16 cellular contexts compared by ENCODE assay signal in the genomic region with DNA sequence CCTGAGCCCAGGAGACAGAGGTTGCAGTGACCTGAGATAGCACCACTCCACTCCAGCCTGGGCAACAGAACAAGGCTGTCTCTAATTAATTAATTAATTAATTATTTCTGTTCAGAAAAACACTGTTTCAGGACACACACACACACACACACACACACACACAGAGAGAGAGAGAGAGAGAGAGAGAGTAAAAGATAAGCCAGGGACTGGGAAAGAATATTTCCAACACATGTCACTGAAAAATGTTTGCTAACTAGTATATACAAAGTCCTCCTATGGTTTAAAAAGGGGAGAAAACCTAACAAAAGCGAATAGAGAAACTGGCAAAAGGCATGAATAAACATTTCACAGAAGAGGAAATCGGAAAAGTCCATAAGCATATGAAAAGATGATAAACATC. TPM values are rescaled to one million over a fixed set of nuclear protein-coding genes. Genes with fewer than 3 reads are reported as not detected.
DNase-seq lines count a peak whose midpoint lies in the region; ATAC-seq and TF ChIP-seq lines count a peak whose summit lies in the region.
"Had no signal": no experiment of that assay in that cellular context is flagged by ENCODE, and none has a peak within 500 bp of the region (broad histone marks: within the 10 kb centered on the region; RNA-seq: fewer than 3 reads in every experiment).

No MANE protein-coding gene starts in this region.

- BruUV-seq in Calu3 (replicated peaks; lab: Mats Ljungman, UMichigan) (no TSS peak), IMR-90 (replicated peaks; lab: Mats Ljungman, UMichigan) (no TSS peak)

- H3K27ac Mint-ChIP-seq in Calu3 (ENCODE audit: unreplicated experiment) (peak overlapping the region; percentile 93), chondrocyte (ENCODE audit: unreplicated experiment) (peak overlapping the region; percentile 6)
- H3K27ac Mint-ChIP-seq: B cell; CD4-positive, alpha-beta T cell; CD8-positive, alpha-beta T cell had no signal

- no peaks in the 10 kb centered on the region for H3K79me1 ChIP-seq in IMR-90 (ENCODE audit: low read depth in 1 of 2, low read length in 2 of 2)

- no peak overlapping the region for H2AK9ac ChIP-seq in IMR-90 (replicated peaks; ENCODE audit: low read depth, low read length, poor library complexity)

- H3K36me3 Mint-ChIP-seq in Calu3 (ENCODE audit: insufficient read depth, unreplicated experiment): peaks cover 53% of the 10 kb centered on the region
- H3K36me3 Mint-ChIP-seq in chondrocyte (ENCODE audit: low read depth): no peaks in the 10 kb centered on the region
- H3K36me3 Mint-ChIP-seq: CD8-positive, alpha-beta T cell had no signal

- POLR2A ChIA-PET in IMR-90 (lab: Charles Lee; ENCODE audit: unreplicated experiment): no interaction called here

- H3K27me3 ChIP-seq in IMR-90 (ENCODE audit: control insufficient read depth, insufficient read depth, low read length): no peaks in the 10 kb centered on the region
- H3K27me3 ChIP-seq: BLaER1 treated with 17β-estradiol and CSF1 and Interleukin-3, amounts not matched to agents 10 nM and 100 nM had no signal

- no peak overlapping the region for H3K18ac ChIP-seq in IMR-90 (ENCODE audit: low read depth, low read length)

- H3K56ac ChIP-seq in IMR-90 (ENCODE audit: extremely low read depth, insufficient read depth, low read length): no peak overlapping the region

- H3K36me3 ChIP-seq in IMR-90 (ENCODE audit: control insufficient read depth, insufficient read depth, low read length): no peaks in the 10 kb centered on the region
- H3K36me3 ChIP-seq: BLaER1 treated with 17β-estradiol and CSF1 and Interleukin-3, amounts not matched to agents 10 nM and 100 nM had no signal

- ATAC-seq in IMR-90 (ENCODE audit: low read depth): peak; percentile 48
- ATAC-seq in HG03460 (IDR thresholded peaks at IDR 0.05; ENCODE audit: unreplicated experiment): no peak
- ATAC-seq: A549; CD8-positive, alpha-beta T cell had no signal

- no peaks in the 10 kb centered on the region for H3K9me3 ChIP-seq in IMR-90 (ENCODE audit: control insufficient read depth, insufficient read depth, low read length)
- H3K9me3 ChIP-seq: A549; BLaER1 treated with 17β-estradiol and CSF1 and Interleukin-3, amounts not matched to agents 10 nM and 100 nM had no signal

- no peak overlapping the region for H3K23ac ChIP-seq in IMR-90 (ENCODE audit: low read depth, low read length)

- H3K27me3 Mint-ChIP-seq in Calu3 (ENCODE audit: unreplicated experiment) (no peaks in the 10 kb centered on the region), chondrocyte (ENCODE audit: low read depth) (no peaks in the 10 kb centered on the region)
- H3K27me3 Mint-ChIP-seq: B cell; CD4-positive, alpha-beta T cell had no signal

- DNase-seq in Calu3 (no peak), IMR-90 (peak; percentile 26), chondrocyte (ENCODE audit: low spot score) (no peak), COR-L47 (lab: John Stamatoyannopoulos, UW) (no peak)
- DNase-seq in stimulated activated naive CD4-positive, alpha-beta T cell treated with Interleukin-2 at 50 U/mL for 16 hours (lab: John Stamatoyannopoulos, UW): no peak
- DNase-seq: AML-193; CD4-positive, alpha-beta T cell; CD8-positive, alpha-beta T cell; DMS79 treated with DMSO at 0.1 percent for 48 hours; GF-D8 had no signal

- no peaks in the 10 kb centered on the region for H4K20me1 ChIP-seq in IMR-90 (ENCODE audit: insufficient read depth, low read length)
- H4K20me1 ChIP-seq: BLaER1 treated with 17β-estradiol and CSF1 and Interleukin-3, amounts not matched to agents 10 nM and 100 nM had no signal

- H3K9me1 ChIP-seq in IMR-90 (ENCODE audit: insufficient read depth, low read length): no peaks in the 10 kb centered on the region

- no CpG with 5 or more reads among the region's 2 CpGs for WGBS in IMR-90 (ENCODE audit: extremely low coverage in 2 of 2, insufficient read length in 1 of 2), 2 experiments

- no peak overlapping the region for H2AFZ ChIP-seq in IMR-90 (replicated peaks; ENCODE audit: low read length, poor library complexity)

- H4K91ac ChIP-seq in IMR-90 (ENCODE audit: insufficient read depth, low read depth, low read length): no peak overlapping the region

- TF ChIP-seq POLR2A in IMR-90 (IDR thresholded peaks at IDR 0.05; ENCODE audit: low read depth, low read length): no peak

- intact Hi-C loops in Calu3 (cut with micrococcal nuclease; ENCODE audit: unreplicated experiment): loop anchor here (1.0 to 2.0 kb wide), 2 partner anchors 16 to 103 kb away; no protein-coding TSS in a partner anchor
- intact Hi-C loops in IMR-90 (cut with micrococcal nuclease): no loop called here

- no peak for TF ChIP-seq RAD21 in IMR-90 (IDR thresholded peaks at IDR 0.05; ENCODE audit: low read length)

- H3K9ac ChIP-seq in IMR-90 (ENCODE audit: low read depth, low read length): no peak overlapping the region
- H3K9ac ChIP-seq: BLaER1 treated with 17β-estradiol and CSF1 and Interleukin-3, amounts not matched to agents 10 nM and 100 nM had no signal

- no peak overlapping the region for H3K27ac ChIP-seq in IMR-90 (ENCODE audit: insufficient read depth, low read length)
- H3K27ac ChIP-seq: 22Rv1; A549; BLaER1 treated with 17β-estradiol and CSF1 and Interleukin-3, amounts not matched to agents 10 nM and 100 nM; C4-2B had no signal

- no peaks in the 10 kb centered on the region for H3K4me1 ChIP-seq in IMR-90 (ENCODE audit: control insufficient read depth, insufficient read depth, low read length)
- H3K4me1 ChIP-seq: A549; BLaER1 treated with 17β-estradiol and CSF1 and Interleukin-3, amounts not matched to agents 10 nM and 100 nM had no signal

- H4K8ac ChIP-seq in IMR-90 (ENCODE audit: low read depth in 2 of 2, low read length in 2 of 2): no peak overlapping the region

- H2BK5ac ChIP-seq in IMR-90 (ENCODE audit: low read depth, low read length, poor library complexity, severe bottlenecking): no peak overlapping the region

- H3K4me3 Mint-ChIP-seq in Calu3 (ENCODE audit: low read depth, unreplicated experiment): peak overlapping the region; percentile 44
- H3K4me3 Mint-ChIP-seq in chondrocyte (ENCODE audit: unreplicated experiment): no peak overlapping the region
- H3K4me3 Mint-ChIP-seq: B cell; CD4-positive, alpha-beta T cell; CD8-positive, alpha-beta T cell had no signal

- no peak overlapping the region for H2BK15ac ChIP-seq in IMR-90 (ENCODE audit: low read depth, low read length)

- no peak overlapping the region for H3K4me2 ChIP-seq in IMR-90 (ENCODE audit: low read depth, low read length)
- H3K4me2 ChIP-seq: A549; BLaER1 treated with 17β-estradiol and CSF1 and Interleukin-3, amounts not matched to agents 10 nM and 100 nM had no signal

- CTCF ChIA-PET in Calu3 (lab: Charles Lee): interaction anchor here (0.7 to 0.9 kb wide), 3 partner anchors 11 to 134 kb away, joined by 3 to 4 read pairs (median 3); no protein-coding TSS in a partner anchor
- CTCF ChIA-PET in IMR-90 (lab: Yijun Ruan, JAX): no interaction called here

- H3K4me1 Mint-ChIP-seq in Calu3 (ENCODE audit: low read depth, unreplicated experiment) (peaks cover 68% of the 10 kb centered on the region), chondrocyte (ENCODE audit: low read depth) (peaks cover 38% of the 10 kb centered on the region)
- H3K4me1 Mint-ChIP-seq: B cell had no signal

- H3K9me3 Mint-ChIP-seq in Calu3 (ENCODE audit: low read depth, unreplicated experiment) (no peaks in the 10 kb centered on the region), chondrocyte (ENCODE audit: low read depth) (no peaks in the 10 kb centered on the region)
- H3K9me3 Mint-ChIP-seq: CD4-positive, alpha-beta T cell; CD8-positive, alpha-beta T cell had no signal

- H2BK20ac ChIP-seq in IMR-90 (ENCODE audit: low read depth, low read length): no peak overlapping the region

- in situ Hi-C loops in IMR-90 (cut with MboI; ENCODE audit: low sequenced_read_pairs): no loop called here

- H2BK120ac ChIP-seq in IMR-90 (ENCODE audit: low read depth, low read length): no peak overlapping the region

- no peak overlapping the region for H3K4ac ChIP-seq in IMR-90 (ENCODE audit: low read depth, low read length)

- TF ChIP-seq CTCF in Calu3 (IDR thresholded peaks at IDR 0.05; ENCODE audit: unreplicated experiment) (no peak), IMR-90 (conservative IDR thresholded peaks at IDR 0.05; ENCODE audit: low read depth, low read length) (no peak), chondrocyte (IDR thresholded peaks at IDR 0.05) (no peak)

- H3K4me3 ChIP-seq in IMR-90 (ENCODE audit: insufficient read depth, low read depth, low read length): no peak overlapping the region
- H3K4me3 ChIP-seq: A549; BLaER1 treated with 17β-estradiol and CSF1 and Interleukin-3, amounts not matched to agents 10 nM and 100 nM had no signal

- H4K5ac ChIP-seq in IMR-90 (ENCODE audit: low read depth, low read length): no peak overlapping the region

- no peak overlapping the region for H3K14ac ChIP-seq in IMR-90 (replicated peaks; ENCODE audit: low read depth, low read length)

- no peak overlapping the region for H2AK5ac ChIP-seq in IMR-90 (ENCODE audit: low read depth, low read length)

- dilution Hi-C loops in IMR-90 (cut with HindIII; ENCODE audit: low sequenced_read_pairs, unreplicated experiment): no loop called here

TF ChIP-seq in IMR-90, 13 proteins besides CTCF, POLR2A, EP300 and RAD21:
- TF ChIP-seq ELK1 (IDR thresholded peaks at IDR 0.05; ENCODE audit: borderline replicate concordance, low read depth, low read length): no peak
TF ChIP-seq in IMR-90: peak in this region for 0.

RNA-seq across cellular contexts. Expression of gene LRIG3, which starts 18.1 kb away (rescaled TPM):
- total RNA-seq in Calu3 (2022) (261 and 357 TPM in 2 replicates), IMR-90 (2012; rRNA removed) (63.9 and 71.2 TPM in 2 replicates), chondrocyte (80.4 to 207 TPM (median 85.8 TPM) in 3 replicates)
- 23.6 and 26.4 TPM in 2 replicates for polyA plus RNA-seq in IMR-90 (2012; rRNA removed)
- 17.8 and 17.9 TPM in 2 replicates for polyA plus RNA-seq in IMR-90 (2012; cell fraction: cytosol; rRNA removed)
- 42.5 and 141 TPM in 2 replicates for polyA plus RNA-seq in IMR-90 (2012; cell fraction: nucleus; rRNA removed; ENCODE audit: low replicate concordance)
- total RNA-seq: B cell; CD4-positive, alpha-beta T cell; CD8-positive, alpha-beta T cell had no signal
